ENCODE assay signal across 25 cellular contexts in genomic region chr12:53942467-53942997, GRCh38. TPM values are rescaled to one million over a fixed set of nuclear protein-coding genes. Genes with fewer than 3 reads are reported as not detected.
"Had no signal": no experiment of that assay in that cellular context is flagged by ENCODE, and none has a peak within 500 bp of the region (broad histone marks: within the 10 kb centered on the region; RNA-seq: fewer than 3 reads in every experiment).

No MANE protein-coding gene starts in this region.

- H2AFZ ChIP-seq: neural progenitor cell had no signal

- H3K27ac ChIP-seq: coronary artery, heart right ventricle, left ventricle myocardium inferior, lower lobe of right lung, neural progenitor cell, ovary, right atrium auricular region, thyroid gland, upper lobe of right lung, vagina had no signal

- H3K4me1 ChIP-seq: lower lobe of right lung, neural progenitor cell had no signal

- H3K27ac Mint-ChIP-seq: natural killer cell treated with Interleukin-12 subunit alpha and Interleukin-12 subunit beta and Interleukin-15 and Interleukin-18, amount 100 ng/mL, for 72 hours; neural progenitor cell had no signal

- H3K9me3 Mint-ChIP-seq: natural killer cell treated with Interleukin-12 subunit alpha and Interleukin-12 subunit beta and Interleukin-15 and Interleukin-18, amount 100 ng/mL, for 72 hours had no signal

- H3K4me3 ChIP-seq: coronary artery, heart right ventricle, left ventricle myocardium inferior, lower lobe of right lung, neural progenitor cell, ovary, right atrium auricular region, smooth muscle cell, thyroid gland, upper lobe of right lung, vagina had no signal

- H3K9me3 ChIP-seq: heart right ventricle, left ventricle myocardium inferior, lower lobe of right lung, ovary, right atrium auricular region, thyroid gland, upper lobe of right lung, vagina had no signal

- DNase-seq: effector CD8-positive, alpha-beta T cell; heart right ventricle; hypothalamus; kidney; left cardiac atrium; left ventricle myocardium inferior; lower lobe of right lung; mesenchymal stem cell; midbrain; nucleus accumbens; ovary; stimulated activated CD4-positive, alpha-beta T cell treated with anti-CD3 and anti-CD28 coated beads, Interleukin-2, amount 100 ng/mL, for 48 hours; stimulated activated naive CD4-positive, alpha-beta T cell treated with Interleukin-2 at 50 U/mL for 16 hours; thyroid gland; upper lobe of right lung had no signal

- H3K4me2 ChIP-seq: neural progenitor cell, smooth muscle cell had no signal

- H3K4me3 Mint-ChIP-seq: natural killer cell treated with Interleukin-12 subunit alpha and Interleukin-12 subunit beta and Interleukin-15 and Interleukin-18, amount 100 ng/mL, for 72 hours; neural progenitor cell had no signal

- ATAC-seq: esophagus mucosa; heart right ventricle; left cardiac atrium; lower lobe of right lung; natural killer cell treated with Interleukin-12 subunit alpha and Interleukin-12 subunit beta and Interleukin-15 and Interleukin-18, amount 100 ng/mL, for 72 hours; upper lobe of right lung had no signal

- H3K4me1 Mint-ChIP-seq: neural progenitor cell had no signal

- H3K9ac ChIP-seq: neural progenitor cell had no signal

- H3K36me3 Mint-ChIP-seq: natural killer cell treated with Interleukin-12 subunit alpha and Interleukin-12 subunit beta and Interleukin-15 and Interleukin-18, amount 100 ng/mL, for 72 hours; neural progenitor cell had no signal

- H3K36me3 ChIP-seq: heart right ventricle, left ventricle myocardium inferior, lower lobe of right lung, neural progenitor cell, ovary, right atrium auricular region, thyroid gland, upper lobe of right lung, vagina had no signal

RNA-seq across cellular contexts. Expression of gene HOXC13, which starts 3.9 kb away (rescaled TPM):
- total RNA-seq: dermis microvascular lymphatic vessel endothelial cell; fibroblast of lung; frontal cortex; heart right ventricle; kidney; left cardiac atrium; left ventricle myocardium inferior; lower lobe of right lung; natural killer cell treated with Interleukin-12 subunit alpha and Interleukin-12 subunit beta and Interleukin-15 and Interleukin-18, amount 100 ng/mL, for 72 hours; ovary; right atrium auricular region; thyroid gland; upper lobe of right lung; vagina had no signal
- polyA plus RNA-seq: fibroblast of lung, heart right ventricle, ovary had no signal

RNA-seq across cellular contexts. Expression of gene HOXC12, which starts 12.2 kb away (rescaled TPM):
- total RNA-seq: dermis microvascular lymphatic vessel endothelial cell; esophagus mucosa; fibroblast of lung; frontal cortex; heart right ventricle; kidney; left cardiac atrium; left ventricle myocardium inferior; lower lobe of right lung; natural killer cell treated with Interleukin-12 subunit alpha and Interleukin-12 subunit beta and Interleukin-15 and Interleukin-18, amount 100 ng/mL, for 72 hours; ovary; right atrium auricular region; smooth muscle cell; thyroid gland; upper lobe of right lung; vagina had no signal
- polyA plus RNA-seq: fibroblast of lung, heart right ventricle, ovary had no signal

RNA-seq across cellular contexts. Expression of gene HOXC11, which starts 30.4 kb away (rescaled TPM):
- total RNA-seq: dermis microvascular lymphatic vessel endothelial cell; fibroblast of lung; frontal cortex; heart right ventricle; left cardiac atrium; left ventricle myocardium inferior; lower lobe of right lung; natural killer cell treated with Interleukin-12 subunit alpha and Interleukin-12 subunit beta and Interleukin-15 and Interleukin-18, amount 100 ng/mL, for 72 hours; right atrium auricular region; thyroid gland; upper lobe of right lung; vagina had no signal
- polyA plus RNA-seq: fibroblast of lung, heart right ventricle had no signal

RNA-seq across cellular contexts. Expression of gene HOTAIR, which starts 32.2 kb away (rescaled TPM):
- total RNA-seq: dermis microvascular lymphatic vessel endothelial cell; esophagus mucosa; fibroblast of lung; frontal cortex; heart right ventricle; left cardiac atrium; left ventricle myocardium inferior; lower lobe of right lung; natural killer cell treated with Interleukin-12 subunit alpha and Interleukin-12 subunit beta and Interleukin-15 and Interleukin-18, amount 100 ng/mL, for 72 hours; right atrium auricular region; smooth muscle cell; thyroid gland; upper lobe of right lung; vagina had no signal
- polyA plus RNA-seq: fibroblast of lung, heart right ventricle had no signal

RNA-seq across cellular contexts. Expression of gene HOXC10, which starts 42.4 kb away (rescaled TPM):
- total RNA-seq: dermis microvascular lymphatic vessel endothelial cell; fibroblast of lung; frontal cortex; heart right ventricle; left cardiac atrium; left ventricle myocardium inferior; lower lobe of right lung; natural killer cell treated with Interleukin-12 subunit alpha and Interleukin-12 subunit beta and Interleukin-15 and Interleukin-18, amount 100 ng/mL, for 72 hours; right atrium auricular region; smooth muscle cell; thyroid gland; upper lobe of right lung; vagina had no signal
- polyA plus RNA-seq: heart right ventricle had no signal
